In the genomic region with DNA sequence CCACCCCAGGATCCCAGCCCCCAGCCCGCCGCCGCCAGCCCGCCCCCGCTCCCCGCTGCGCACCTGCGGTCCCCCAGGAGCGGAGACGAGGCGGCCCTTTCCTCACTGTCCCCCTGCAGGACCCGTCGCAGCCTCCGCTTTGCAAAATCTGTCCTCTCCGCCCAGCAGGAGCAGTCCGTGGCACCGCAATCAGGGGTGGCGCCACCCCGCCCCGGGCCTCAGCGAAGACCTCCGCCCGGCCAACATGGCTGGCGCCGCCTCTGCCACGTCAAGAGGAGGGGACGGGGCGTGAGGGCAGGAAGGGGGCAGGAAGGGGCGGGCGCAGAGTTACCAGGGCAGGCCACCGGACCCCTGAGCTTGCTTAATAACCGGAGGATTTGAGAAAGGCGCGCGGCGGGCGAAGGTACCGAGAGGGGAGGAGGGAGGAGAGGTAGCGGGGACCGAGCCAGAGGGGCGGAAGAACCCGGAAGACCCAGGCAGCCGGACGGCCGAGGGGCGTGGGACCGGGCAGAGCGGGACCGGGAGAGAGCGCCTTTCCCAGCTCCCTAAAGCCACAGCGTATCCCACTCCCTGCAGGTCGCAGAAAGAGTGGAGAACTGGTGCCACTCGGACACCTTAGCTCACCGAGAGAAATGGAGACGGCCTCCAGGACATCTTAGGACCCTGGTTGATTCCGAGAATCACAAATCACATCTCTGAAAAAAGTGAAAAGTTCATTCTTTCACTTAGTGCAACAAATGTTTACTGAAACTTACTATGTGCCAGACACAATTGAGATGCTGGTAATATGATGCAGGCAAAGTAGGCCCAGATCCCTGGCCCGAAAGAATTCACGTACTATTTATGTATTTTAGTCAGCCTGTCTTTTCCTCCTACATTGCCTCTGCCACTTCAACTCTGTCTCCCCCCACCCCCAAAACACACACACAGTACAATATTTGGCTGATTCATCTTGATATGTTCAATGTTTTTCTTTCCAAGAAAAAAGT, we compare ENCODE assay signal across 8 cellular contexts. TPM values are rescaled to one million over a fixed set of nuclear protein-coding genes. Genes with fewer than 3 reads are reported as not detected.
DNase-seq lines count a peak whose midpoint lies in the region; ATAC-seq and TF ChIP-seq lines count a peak whose summit lies in the region.

A gene (minus strand): TSS at position 267 of the 989 bp plus-strand sequence. CDS start 7,117 bp downstream, outside the sequence.

- peaks cover 10% of the 10 kb centered on the region; the same call in 1 of the 2 replicates for H3K4me1 ChIP-seq in OCI-LY3 (ENCODE audit: low read length)

- H3K9ac ChIP-seq in OCI-LY3 (ENCODE audit: low read length), result peak within 1 kb of the TSS; percentile 93

- H2AFZ ChIP-seq in OCI-LY3 (ENCODE audit: low read depth, low read length), result peak within 1 kb of the TSS; percentile 75

- H3K4me3 ChIP-seq in OCI-LY3 (ENCODE audit: low read length), result peak within 1 kb of the TSS; percentile 90

- no peak for TF ChIP-seq CTCF in OCI-LY3 (IDR thresholded peaks at IDR 0.05; ENCODE audit: low read depth, low read length)

- peaks cover 11% of the 10 kb centered on the region for H4K20me1 ChIP-seq in OCI-LY3 (ENCODE audit: insufficient read depth, low read length)

- H3K36me3 ChIP-seq in OCI-LY3 (replicated peaks; ENCODE audit: low read depth, low read length), result peaks cover 3% of the 10 kb centered on the region

- DNase-seq in DMS 273 treated with DMSO at 0.1 percent for 48 hours (lab: John Stamatoyannopoulos, UW), result peak; percentile 87
- DNase-seq in HuH-7.5 (ENCODE audit: low spot score), result peak; percentile 52
- DNase-seq in activated T-cell treated with anti-CD3 and anti-CD28 coated beads for 24 hours (ENCODE audit: low read depth), result peak; percentile 80
- no peak for DNase-seq in epithelial cell of prostate (ENCODE audit: low read depth, low spot score)
- peak; percentile 82 for DNase-seq in mucosa of gallbladder (ENCODE audit: low spot score)
- peak; percentile 47 to 58 for DNase-seq in stimulated activated CD8-positive, alpha-beta memory T cell treated with anti-CD3 and anti-CD28 coated beads, Interleukin-4, amount 100 ng/mL, for 4 hours (ENCODE audit: low read depth in 2 of 2, low spot score in 1 of 2)

- no peaks in the 10 kb centered on the region for H3K9me3 ChIP-seq in OCI-LY3 (ENCODE audit: insufficient read depth, low read length)

- H3K4me2 ChIP-seq in OCI-LY3 (ENCODE audit: low read length), result peak within 1 kb of the TSS; percentile 98

- peaks cover 54% of the 10 kb centered on the region for H3K79me2 ChIP-seq in OCI-LY3 (ENCODE audit: low read length)

- no peaks in the 10 kb centered on the region for H3K27me3 ChIP-seq in OCI-LY3 (ENCODE audit: low read depth, low read length)

- peak within 1 kb of the TSS; percentile 66 for H3K27ac ChIP-seq in OCI-LY3 (ENCODE audit: low read length)
- H3K27ac ChIP-seq in epithelial cell of prostate, result peak within 1 kb of the TSS; percentile 83

- peak; percentile 96 for ATAC-seq in GM21528 (IDR thresholded peaks at IDR 0.05; ENCODE audit: low FRiP score, unreplicated experiment)

RNA-seq across cellular contexts. Expression of the gene that starts here (rescaled TPM):
- 72.3 TPM for total RNA-seq in mucosa of gallbladder
